8 cellular contexts compared by ENCODE assay signal in genomic region chr20:38034108-38034649, GRCh38.
A peak's percentile ranks its signal among the peaks of the same experiment; 100 is the strongest.
DNase-seq lines count a peak whose midpoint lies in the region; ATAC-seq and TF ChIP-seq lines count a peak whose summit lies in the region.

No MANE protein-coding gene starts in this region.

- no peaks in the 10 kb centered on the region for H3K9me3 ChIP-seq in NT2/D1 (ENCODE audit: insufficient read depth, low read length)

- DNase-seq in SIG-M5 treated with dmso at 0.1 percent for 504 hours (lab: John Stamatoyannopoulos, UW; ENCODE audit: unreplicated experiment) (peak; percentile 10), SIG-M5 (lab: John Stamatoyannopoulos, UW) (no peak), NT2/D1 (ENCODE audit: low read depth, low spot score) (no peak)
- no peak for DNase-seq in effector memory CD8-positive, alpha-beta T cell

- H3K4me1 ChIP-seq in NT2/D1 (ENCODE audit: insufficient read depth, insufficient read length): peaks cover 6% of the 10 kb centered on the region

- no peaks in the 10 kb centered on the region for H3K27me3 Mint-ChIP-seq in effector memory CD8-positive, alpha-beta T cell
- no peaks in the 10 kb centered on the region for H3K27me3 Mint-ChIP-seq in nephron (ENCODE audit: low read depth)

- peak; percentile 4 for ATAC-seq in effector memory CD8-positive, alpha-beta T cell (replicated peaks)
- no peak for ATAC-seq in GM21381 (IDR thresholded peaks at IDR 0.05; ENCODE audit: unreplicated experiment)
- no peak for ATAC-seq in GM19351 (IDR thresholded peaks at IDR 0.05; ENCODE audit: unreplicated experiment)
- no peak for ATAC-seq in HG03520 (IDR thresholded peaks at IDR 0.05; ENCODE audit: unreplicated experiment)

- peak overlapping the region; percentile 97 for H3K9ac ChIP-seq in NT2/D1 (ENCODE audit: insufficient read length, low read depth)

- no peaks in the 10 kb centered on the region for H3K9me3 Mint-ChIP-seq in effector memory CD8-positive, alpha-beta T cell
- H3K9me3 Mint-ChIP-seq in nephron: peaks cover 6% of the 10 kb centered on the region

- no peaks in the 10 kb centered on the region for H3K27me3 ChIP-seq in NT2/D1 (ENCODE audit: insufficient read depth, insufficient read length)

- peaks cover 44% of the 10 kb centered on the region for H3K36me3 ChIP-seq in NT2/D1 (ENCODE audit: insufficient read depth, insufficient read length, low read length)

- TF ChIP-seq CTCF in nephron (IDR thresholded peaks at IDR 0.05; ENCODE audit: unreplicated experiment in 3 of 3): no peak

- H3K27ac Mint-ChIP-seq in effector memory CD8-positive, alpha-beta T cell: peak overlapping the region; percentile 96 to 99
- H3K27ac Mint-ChIP-seq in nephron: peak overlapping the region; percentile 86 to 99 (median 96)

- H3K4me3 ChIP-seq in NT2/D1 (ENCODE audit: insufficient read length, low read depth): peak overlapping the region; percentile 90

- H3K36me3 Mint-ChIP-seq in effector memory CD8-positive, alpha-beta T cell (ENCODE audit: insufficient read depth): peaks cover 37% of the 10 kb centered on the region
- peaks cover 38% of the 10 kb centered on the region for H3K36me3 Mint-ChIP-seq in nephron (ENCODE audit: low read depth)

- peak overlapping the region; percentile 93 to 97 for H3K4me3 Mint-ChIP-seq in effector memory CD8-positive, alpha-beta T cell
- H3K4me3 Mint-ChIP-seq in nephron: peak overlapping the region; percentile 96 to 98 (median 97)

- peaks cover 44 to 50% of the 10 kb centered on the region in 2 donors for H3K4me1 Mint-ChIP-seq in effector memory CD8-positive, alpha-beta T cell (ENCODE audit: low read depth in 2 of 2)
- peaks cover 36% of the 10 kb centered on the region for H3K4me1 Mint-ChIP-seq in nephron
